Comparison of ENCODE assay signal across 13 cellular contexts in the genomic region with DNA sequence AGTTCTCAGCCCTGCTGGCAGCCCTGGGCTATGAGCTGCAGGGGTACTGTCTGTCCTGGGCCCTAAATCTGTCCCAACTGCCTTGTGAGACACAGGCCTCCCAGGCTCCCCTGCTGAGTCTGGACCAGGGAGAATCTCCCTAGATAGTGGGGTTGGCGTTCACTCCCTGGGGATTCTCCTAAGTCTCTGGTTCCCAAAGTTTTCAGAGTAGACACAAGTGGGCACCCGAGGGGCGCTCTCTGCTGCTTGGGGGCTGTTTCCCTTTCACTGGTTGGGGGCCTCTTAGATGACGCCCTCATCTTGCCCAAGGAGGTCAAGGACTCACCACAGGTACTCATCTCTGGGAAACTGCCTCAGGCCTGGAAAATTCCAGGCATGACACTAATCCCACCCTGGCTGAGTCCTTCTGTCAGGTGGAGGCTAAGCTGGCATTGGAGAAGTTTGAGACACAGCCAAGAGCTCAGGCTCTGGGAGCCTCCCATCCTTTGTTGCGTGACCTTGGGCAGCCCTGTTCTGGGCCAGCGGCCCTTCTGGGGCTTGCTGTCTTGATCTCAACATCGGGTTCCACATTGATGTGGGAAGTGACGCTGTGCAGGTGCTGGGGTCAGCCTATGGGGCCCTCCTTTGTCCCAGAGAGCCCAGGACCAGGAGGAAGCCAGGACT. TPM values are rescaled to one million over a fixed set of nuclear protein-coding genes. Genes with fewer than 3 reads are reported as not detected.
DNase-seq lines count a peak whose midpoint lies in the region; ATAC-seq and TF ChIP-seq lines count a peak whose summit lies in the region.
"Had no signal": no experiment of that assay in that cellular context is flagged by ENCODE, and none has a peak within 500 bp of the region (broad histone marks: within the 10 kb centered on the region; RNA-seq: fewer than 3 reads in every experiment).

No MANE protein-coding gene starts in this region.

- no peaks in the 10 kb centered on the region for H3K27me3 ChIP-seq in mucosa of stomach (ENCODE audit: control insufficient read depth, insufficient read depth, low read length)

- peaks cover 43% of the 10 kb centered on the region for H3K4me1 Mint-ChIP-seq in activated B cell treated with CpG ODN at 0.5 μM for 24 hours

- no peaks in the 10 kb centered on the region for H3K9me3 Mint-ChIP-seq in activated B cell treated with CpG ODN at 0.5 μM for 24 hours

- no peaks in the 10 kb centered on the region for H3K27me3 Mint-ChIP-seq in activated B cell treated with CpG ODN at 0.5 μM for 24 hours

- ATAC-seq in activated B cell treated with CpG ODN at 0.5 μM for 24 hours (ENCODE audit: low read depth) (no peak), GM18873 (IDR thresholded peaks at IDR 0.05; ENCODE audit: low FRiP score, unreplicated experiment) (no peak)

- DNase-seq in NCI-H82 (lab: John Stamatoyannopoulos, UW) (peak; percentile 64), NCI-H82 treated with DMSO at 0.1 percent for 48 hours (lab: John Stamatoyannopoulos, UW; ENCODE audit: unreplicated experiment) (no peak), D341Med (ENCODE audit: low spot score) (peak; percentile 56), activated B cell treated with CpG ODN at 0.5 μM for 24 hours (no peak), NCI-H2081 treated with DMSO at 0.1 percent for 48 hours (lab: John Stamatoyannopoulos, UW) (no peak), NCI-H2107 (lab: John Stamatoyannopoulos, UW) (no peak)
- DNase-seq: NCI-H1048, NCI-H526 had no signal

- H3K27ac Mint-ChIP-seq in activated B cell treated with CpG ODN at 0.5 μM for 24 hours: peak overlapping the region; percentile 53

- POLR2A ChIA-PET in activated B cell treated with CpG ODN at 0.5 μM for 24 hours (lab: Charles Lee): interaction anchor here (0.6 to 3.8 kb wide), 8 partner anchors 11 to 1985 kb away, joined by 3 to 25 read pairs (median 4); a partner anchor contains a TSS

- no peak overlapping the region for H3K4me3 ChIP-seq in mucosa of stomach (ENCODE audit: low read length)

- CTCF ChIA-PET in activated B cell treated with CpG ODN at 0.5 μM for 24 hours (lab: Charles Lee): interaction anchor here (1.4 kb wide), 1 partner anchor 69 kb away, joined by 5 read pairs; no protein-coding TSS in a partner anchor

- no peak overlapping the region for H3K4me3 Mint-ChIP-seq in activated B cell treated with CpG ODN at 0.5 μM for 24 hours

- no peak for TF ChIP-seq CTCF in activated B cell treated with CpG ODN at 0.5 μM for 24 hours (IDR thresholded peaks at IDR 0.05)

- H3K36me3 ChIP-seq in mucosa of stomach (ENCODE audit: control insufficient read depth, insufficient read depth, low read length): peaks cover 23% of the 10 kb centered on the region

- H3K36me3 Mint-ChIP-seq in activated B cell treated with CpG ODN at 0.5 μM for 24 hours (ENCODE audit: low read depth): peaks cover 60% of the 10 kb centered on the region

- H3K9ac ChIP-seq in mucosa of stomach (ENCODE audit: low read length): peak overlapping the region; percentile 57

- intact Hi-C loops in activated B cell treated with CpG ODN at 0.5 μM for 24 hours (cut with micrococcal nuclease): no loop called here

- H3K4me1 ChIP-seq in mucosa of stomach (ENCODE audit: control insufficient read depth, insufficient read depth, low read length): peaks cover 70% of the 10 kb centered on the region

- no peaks in the 10 kb centered on the region for H3K9me3 ChIP-seq in mucosa of stomach (ENCODE audit: control insufficient read depth, low read length)

RNA-seq across cellular contexts. Expression of a gene that starts 3.9 kb away (rescaled TPM):
- total RNA-seq in activated B cell treated with CpG ODN at 0.5 μM for 24 hours: 4,113 and 4,404 TPM in 2 replicates

RNA-seq across cellular contexts. Expression of a gene that starts 8.1 kb away (rescaled TPM):
- 0.09 and 0.12 TPM in 2 replicates for total RNA-seq in activated B cell treated with CpG ODN at 0.5 μM for 24 hours
- total RNA-seq: A172, cardiac septum, fibroblast of lung had no signal

RNA-seq across cellular contexts. Expression of a gene that starts 15.9 kb away (rescaled TPM):
- 213 and 256 TPM in 2 replicates for total RNA-seq in activated B cell treated with CpG ODN at 0.5 μM for 24 hours

RNA-seq across cellular contexts. Expression of a gene that starts 42.3 kb away (rescaled TPM):
- total RNA-seq in activated B cell treated with CpG ODN at 0.5 μM for 24 hours: 3.6 and 4.1 TPM in 2 replicates
- total RNA-seq: A172, cardiac septum, fibroblast of lung had no signal

Comparison
In these comparisons a context has a peak if more than half of its experiments do, and no peak if none do; other contexts are left out.
1. DNase-seq: peak in NCI-H82 (single experiment) and D341Med (single experiment); none in NCI-H82 treated with DMSO at 0.1 percent for 48 hours (single experiment), activated B cell treated with CpG ODN at 0.5 μM for 24 hours (single experiment), NCI-H2081 treated with DMSO at 0.1 percent for 48 hours (single experiment) and NCI-H2107 (single experiment).